29 cellular contexts compared by ENCODE assay signal in the genomic region with DNA sequence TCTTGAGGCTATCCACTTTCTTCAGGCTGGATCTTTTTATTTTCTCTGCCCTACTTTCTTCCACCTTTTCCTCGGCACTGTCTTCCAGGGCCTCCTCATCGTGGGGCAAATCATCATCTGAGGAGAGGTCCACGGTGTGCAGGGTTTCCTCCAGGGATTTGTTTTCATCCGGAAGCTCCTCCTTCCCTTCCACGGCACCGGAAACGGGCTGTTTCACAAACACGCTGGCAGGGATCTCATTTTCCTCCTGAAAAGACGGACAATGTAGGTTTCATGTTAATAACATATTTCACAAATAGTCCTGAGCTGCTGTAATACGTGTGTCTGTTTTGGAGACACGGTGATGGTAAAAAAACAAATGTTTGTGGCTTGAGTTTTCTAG. TPM values are rescaled to one million over a fixed set of nuclear protein-coding genes. Genes with fewer than 3 reads are reported as not detected.
A peak's percentile ranks its signal among the peaks of the same experiment; 100 is the strongest.
DNase-seq lines count a peak whose midpoint lies in the region; ATAC-seq and TF ChIP-seq lines count a peak whose summit lies in the region.
"Had no signal": no experiment of that assay in that cellular context is flagged by ENCODE, and none has a peak within 500 bp of the region (broad histone marks: within the 10 kb centered on the region; RNA-seq: fewer than 3 reads in every experiment).

No MANE protein-coding gene starts in this region.

- TF ChIP-seq CTCF in OCI-LY3 (IDR thresholded peaks at IDR 0.05; ENCODE audit: low read depth, low read length) (no peak), right atrium auricular region (IDR thresholded peaks at IDR 0.05) (no peak)

- H3K79me2 ChIP-seq in OCI-LY3 (ENCODE audit: low read length) = no peaks in the 10 kb centered on the region

- CTCF ChIA-PET in CD8-positive, alpha-beta memory T cell (lab: Charles Lee) = no interaction called here

- H3K9ac ChIP-seq in OCI-LY3 (ENCODE audit: low read length) (no peak overlapping the region), subcutaneous abdominal adipose tissue (ENCODE audit: low read length in 5 of 5) (peak overlapping the region in 3 of 5 donors; percentile 7 to 43 (median 32))

- H3K9me3 Mint-ChIP-seq in CD8-positive, alpha-beta memory T cell = no peaks in the 10 kb centered on the region
- H3K9me3 Mint-ChIP-seq: activated naive CD8-positive, alpha-beta T cell treated with anti-CD3 and anti-CD28 coated beads for 36 hours; activated T-cell treated with anti-CD3 and anti-CD28 coated beads, Interleukin-2, amount 50 U/mL, for 24 hours; H9; nephron had no signal

- peak overlapping the region; percentile 66 for H3K27ac ChIP-seq in CD8-positive, alpha-beta memory T cell (ENCODE audit: low read depth, low read length)
- H3K27ac ChIP-seq in OCI-LY3 (ENCODE audit: low read length) = no peak overlapping the region
- H3K27ac ChIP-seq in right atrium auricular region = peak overlapping the region; percentile 79 to 93
- peak overlapping the region; percentile 68 for H3K27ac ChIP-seq in subcutaneous abdominal adipose tissue (ENCODE audit: low read depth, low read length)
- H3K27ac ChIP-seq: colonic mucosa, uterus had no signal

- H3K4me3 ChIP-seq in CD8-positive, alpha-beta memory T cell (ENCODE audit: low read length) = no peak overlapping the region
- H3K4me3 ChIP-seq in OCI-LY3 (ENCODE audit: low read length) (no peak overlapping the region), right atrium auricular region (peak overlapping the region; percentile 16 to 32), subcutaneous abdominal adipose tissue (ENCODE audit: low read depth in 1 of 5, low read length in 5 of 5) (peak overlapping the region in 2 of 5 donors; percentile 8 to 34)
- H3K4me3 ChIP-seq: colonic mucosa, lung, uterus had no signal

- no peak for ATAC-seq in HG02973 (IDR thresholded peaks at IDR 0.05; ENCODE audit: unreplicated experiment)
- ATAC-seq: HepG2 had no signal

- POLR2A ChIA-PET in CD8-positive, alpha-beta memory T cell (lab: Charles Lee) = no interaction called here

- H3K4me2 ChIP-seq in OCI-LY3 (ENCODE audit: low read length) = no peak overlapping the region

- no peaks in the 10 kb centered on the region for H3K4me1 Mint-ChIP-seq in CD8-positive, alpha-beta memory T cell
- H3K4me1 Mint-ChIP-seq: activated naive CD8-positive, alpha-beta T cell treated with anti-CD3 and anti-CD28 coated beads for 36 hours; nephron had no signal

- H3K27me3 Mint-ChIP-seq in CD8-positive, alpha-beta memory T cell = peaks cover 6 to 52% of the 10 kb centered on the region in 2 donors

- no peaks in the 10 kb centered on the region for H3K9me3 ChIP-seq in CD8-positive, alpha-beta memory T cell (ENCODE audit: low read length)
- H3K9me3 ChIP-seq in OCI-LY3 (ENCODE audit: insufficient read depth, low read length) (no peaks in the 10 kb centered on the region), right atrium auricular region (no peaks in the 10 kb centered on the region), subcutaneous abdominal adipose tissue (ENCODE audit: control insufficient read depth in 5 of 5, low read length in 5 of 5) (no peaks in the 10 kb centered on the region)
- H3K9me3 ChIP-seq: BE2C, colonic mucosa, uterus had no signal

- peak overlapping the region; percentile 72; the same call in 1 of the 2 replicates for H2AFZ ChIP-seq in OCI-LY3 (ENCODE audit: low read depth, low read length)

- no peak overlapping the region for H3K4me3 Mint-ChIP-seq in CD8-positive, alpha-beta memory T cell
- H3K4me3 Mint-ChIP-seq: activated naive CD8-positive, alpha-beta T cell treated with anti-CD3 and anti-CD28 coated beads for 36 hours; activated T-cell treated with anti-CD3 and anti-CD28 coated beads, Interleukin-2, amount 50 U/mL, for 24 hours; H9; nephron had no signal

- H3K4me1 ChIP-seq in CD8-positive, alpha-beta memory T cell (ENCODE audit: insufficient read depth, low read length) = no peaks in the 10 kb centered on the region
- peaks cover 9% of the 10 kb centered on the region for H3K4me1 ChIP-seq in OCI-LY3 (ENCODE audit: low read length)
- peaks cover 0 to 71% of the 10 kb centered on the region in 2 donors for H3K4me1 ChIP-seq in right atrium auricular region
- H3K4me1 ChIP-seq in subcutaneous abdominal adipose tissue (ENCODE audit: control insufficient read depth in 5 of 5, insufficient read depth in 5 of 5, low read length in 5 of 5) = peaks cover 3 to 63% (median 52%) of the 10 kb centered on the region in 5 donors
- H3K4me1 ChIP-seq: BE2C, colonic mucosa, uterus had no signal

- no peaks in the 10 kb centered on the region for H3K36me3 ChIP-seq in CD8-positive, alpha-beta memory T cell (ENCODE audit: insufficient read depth, low read length)
- H3K36me3 ChIP-seq in OCI-LY3 (replicated peaks; ENCODE audit: low read depth, low read length) (no peaks in the 10 kb centered on the region), right atrium auricular region (peaks cover 29% of the 10 kb centered on the region), subcutaneous abdominal adipose tissue (ENCODE audit: control insufficient read depth in 5 of 5, insufficient read depth in 5 of 5, low read length in 5 of 5) (peaks cover 0 to 21% (median 13%) of the 10 kb centered on the region in 5 donors)
- H3K36me3 ChIP-seq: BE2C, colonic mucosa, uterus had no signal

- no peak for DNase-seq in CD8-positive, alpha-beta memory T cell
- DNase-seq in right atrium auricular region (ENCODE audit: low spot score) (no peak), NCI-H2029 treated with DMSO at 0.1 percent for 48 hours (lab: John Stamatoyannopoulos, UW) (no peak), activated gamma-delta T cell (lab: John Stamatoyannopoulos, UW) (no peak)
- DNase-seq: ACHN; activated CD4-positive, alpha-beta T cell treated with anti-CD3 and anti-CD28 coated beads, Interleukin-2, amount 50 U/mL, for 1 hour; activated effector memory CD4-positive, alpha-beta T cell treated with anti-CD3 and anti-CD28 coated beads, Interleukin-2, amount 50 U/mL, for 16 hours; activated naive CD8-positive, alpha-beta T cell treated with anti-CD3 and anti-CD28 coated beads for 36 hours; activated T-cell treated with anti-CD3 and anti-CD28 coated beads, Interleukin-2, amount 50 U/mL, for 24 hours; anterior cingulate cortex; BE2C; colonic mucosa; effector CD8-positive, alpha-beta T cell; head of caudate nucleus; kidney; NCI-H146; NCI-H748 treated with DMSO at 0.1 percent for 48 hours; stimulated activated naive CD4-positive, alpha-beta T cell treated with Interleukin-2 at 50 U/mL for 16 hours; T1000; uterus had no signal

- H3K27ac Mint-ChIP-seq in CD8-positive, alpha-beta memory T cell = peak overlapping the region in 1 of 8 donors; percentile 74
- H3K27ac Mint-ChIP-seq: activated naive CD8-positive, alpha-beta T cell treated with anti-CD3 and anti-CD28 coated beads for 36 hours; activated T-cell treated with anti-CD3 and anti-CD28 coated beads, Interleukin-2, amount 50 U/mL, for 24 hours had no signal

- no peaks in the 10 kb centered on the region for H4K20me1 ChIP-seq in OCI-LY3 (ENCODE audit: insufficient read depth, low read length)

- no peaks in the 10 kb centered on the region for H3K27me3 ChIP-seq in CD8-positive, alpha-beta memory T cell (ENCODE audit: insufficient read depth, low read length, poor library complexity, severe bottlenecking)
- H3K27me3 ChIP-seq in OCI-LY3 (ENCODE audit: low read depth, low read length) (no peaks in the 10 kb centered on the region), right atrium auricular region (no peaks in the 10 kb centered on the region), subcutaneous abdominal adipose tissue (ENCODE audit: control insufficient read depth in 5 of 5, insufficient read depth in 4 of 5, low read length in 5 of 5) (no peaks in the 10 kb centered on the region)
- H3K27me3 ChIP-seq: BE2C, colonic mucosa, uterus had no signal

- H3K36me3 Mint-ChIP-seq in CD8-positive, alpha-beta memory T cell = no peaks in the 10 kb centered on the region
- H3K36me3 Mint-ChIP-seq: activated naive CD8-positive, alpha-beta T cell treated with anti-CD3 and anti-CD28 coated beads for 36 hours had no signal

RNA-seq across cellular contexts. Expression of a gene that starts 10.4 kb away (rescaled TPM):
- total RNA-seq in CD8-positive, alpha-beta memory T cell = not detected
- not detected for polyA plus RNA-seq in CD8-positive, alpha-beta memory T cell
- total RNA-seq in right atrium auricular region = 100 to 1,000 TPM; 118 to 263 TPM
- total RNA-seq: activated naive CD8-positive, alpha-beta T cell treated with anti-CD3 and anti-CD28 coated beads for 36 hours; H9; RPMI7951; SK-MEL-5 had no signal

Comparison
In these comparisons a context has a peak if more than half of its experiments do, and no peak if none do; other contexts are left out.
1. H3K4me3 ChIP-seq: peak in right atrium auricular region (2 of 2); none in CD8-positive, alpha-beta memory T cell (single experiment) and OCI-LY3 (single experiment).
2. RNA of a gene that starts 10.4 kb away (total RNA-seq): 118 to 263 TPM in right atrium auricular region; not detected in CD8-positive, alpha-beta memory T cell; every median in the first group is over 100 times any median in the second.